In genomic region chr14:103231376-103232019, GRCh38 we compare ENCODE assay signal across 21 cellular contexts.
"Had no signal": no experiment of that assay in that cellular context is flagged by ENCODE, and none has a peak within 500 bp of the region (broad histone marks: within the 10 kb centered on the region; RNA-seq: fewer than 3 reads in every experiment).

No MANE protein-coding gene starts in this region.

- H3K4me1 ChIP-seq: gastrocnemius medialis, testis, tibial nerve had no signal

- H3K9me3 Mint-ChIP-seq: dendritic cell treated with granulocyte-macrophage colony-stimulating factor and Interleukin-4, amounts not matched to agents 40 ng/mL and 50 ng/mL, for 4 days; effector memory CD8-positive, alpha-beta T cell had no signal

- H3K36me3 Mint-ChIP-seq: immature natural killer cell had no signal

- H3K4me3 ChIP-seq: esophagus muscularis mucosa, gastrocnemius medialis, heart right ventricle, left ventricle myocardium inferior, lung, spleen, testis, tibial nerve had no signal

- H3K4me1 Mint-ChIP-seq: immature natural killer cell; naive B cell; stimulated activated naive B cell treated with anti-CD40 and anti-IgM and Interleukin-4, amounts not matched to agents 10 μg/mL and 1 μg/mL and 100 μg/mL, for 72 hours; stimulated activated naive CD8-positive, alpha-beta T cell treated with anti-CD3 and anti-CD28 coated beads, Interleukin-15, amount 100 ng/mL, for 72 hours had no signal

- DNase-seq: effector memory CD8-positive, alpha-beta T cell; gastrocnemius medialis; heart right ventricle; immature natural killer cell; left ventricle myocardium inferior; mesenchymal stem cell; naive B cell; spleen; stimulated activated CD4-positive, alpha-beta T cell treated with anti-CD3 and anti-CD28 coated beads, Interleukin-15, amount 100 ng/mL, for 24 hours; stimulated activated CD4-positive, alpha-beta T cell treated with anti-CD3 and anti-CD28 coated beads, Interleukin-1b, Interleukin-23, amount 100 ng/mL, for 48 hours; stimulated activated CD4-positive, alpha-beta T cell treated with anti-CD3 and anti-CD28 coated beads, Interleukin-4, amount 100 ng/mL, for 24 hours; stimulated activated naive B cell treated with anti-CD40 and anti-IgM and Interleukin-4, amounts not matched to agents 10 μg/mL and 1 μg/mL and 100 μg/mL, for 72 hours; stimulated activated naive CD8-positive, alpha-beta T cell treated with anti-CD3 and anti-CD28 coated beads, Interleukin-15, amount 100 ng/mL, for 72 hours; testis had no signal

- H3K36me3 ChIP-seq: esophagus muscularis mucosa, gastrocnemius medialis, heart right ventricle, left ventricle myocardium inferior, spleen, tibial nerve had no signal

- H3K27me3 ChIP-seq: testis had no signal

- H3K27ac ChIP-seq: epithelial cell of prostate, esophagus muscularis mucosa, gastrocnemius medialis, heart right ventricle, left ventricle myocardium inferior, spleen, testis, tibial nerve had no signal

- H3K4me3 Mint-ChIP-seq: dendritic cell treated with granulocyte-macrophage colony-stimulating factor and Interleukin-4, amounts not matched to agents 40 ng/mL and 50 ng/mL, for 4 days; effector memory CD8-positive, alpha-beta T cell; immature natural killer cell; naive B cell; nephron; stimulated activated naive B cell treated with anti-CD40 and anti-IgM and Interleukin-4, amounts not matched to agents 10 μg/mL and 1 μg/mL and 100 μg/mL, for 72 hours; stimulated activated naive CD8-positive, alpha-beta T cell treated with anti-CD3 and anti-CD28 coated beads, Interleukin-15, amount 100 ng/mL, for 72 hours had no signal

- ATAC-seq: effector memory CD8-positive, alpha-beta T cell; gastrocnemius medialis; sciatic nerve; stimulated activated naive B cell treated with anti-CD40 and anti-IgM and Interleukin-4, amounts not matched to agents 10 μg/mL and 1 μg/mL and 100 μg/mL, for 72 hours; stimulated activated naive CD8-positive, alpha-beta T cell treated with anti-CD3 and anti-CD28 coated beads, Interleukin-15, amount 100 ng/mL, for 72 hours had no signal

- H3K9me3 ChIP-seq: esophagus muscularis mucosa, gastrocnemius medialis, heart right ventricle, left ventricle myocardium inferior, spleen, testis, tibial nerve had no signal

- H3K27ac Mint-ChIP-seq: dendritic cell treated with granulocyte-macrophage colony-stimulating factor and Interleukin-4, amounts not matched to agents 40 ng/mL and 50 ng/mL, for 4 days; effector memory CD8-positive, alpha-beta T cell; immature natural killer cell; naive B cell; nephron; stimulated activated naive B cell treated with anti-CD40 and anti-IgM and Interleukin-4, amounts not matched to agents 10 μg/mL and 1 μg/mL and 100 μg/mL, for 72 hours; stimulated activated naive CD8-positive, alpha-beta T cell treated with anti-CD3 and anti-CD28 coated beads, Interleukin-15, amount 100 ng/mL, for 72 hours had no signal
